21 cellular contexts compared by ENCODE assay signal in genomic region chr2:147133273-147133901, GRCh38.
DNase-seq lines count a peak whose midpoint lies in the region; ATAC-seq and TF ChIP-seq lines count a peak whose summit lies in the region.
"Had no signal": no experiment of that assay in that cellular context is flagged by ENCODE, and none has a peak within 500 bp of the region (broad histone marks: within the 10 kb centered on the region; RNA-seq: fewer than 3 reads in every experiment).

No MANE protein-coding gene starts in this region.

- H3K4me2 ChIP-seq in osteoblast (ENCODE audit: insufficient read depth, low read length) = no peak overlapping the region
- H3K4me2 ChIP-seq: SK-N-SH had no signal

- H3K4me1 ChIP-seq in osteoblast (ENCODE audit: insufficient read depth, low read length) (peaks cover 4% of the 10 kb centered on the region), breast epithelium (no peaks in the 10 kb centered on the region)
- H3K4me1 ChIP-seq: left lung, pancreas, upper lobe of right lung had no signal

- TF ChIP-seq POLR2A in breast epithelium (IDR thresholded peaks at IDR 0.05) = no peak

- H3K4me3 ChIP-seq in osteoblast (ENCODE audit: insufficient read depth, low read length) = no peak overlapping the region
- no peak overlapping the region for H3K4me3 ChIP-seq in breast epithelium
- H3K4me3 ChIP-seq: left lung, pancreas, upper lobe of right lung had no signal

- H3K27ac ChIP-seq in osteoblast (ENCODE audit: low read depth, low read length) = no peak overlapping the region
- no peak overlapping the region for H3K27ac ChIP-seq in breast epithelium
- H3K27ac ChIP-seq: left lung, pancreas, upper lobe of right lung had no signal

- H3K27me3 ChIP-seq in osteoblast (ENCODE audit: insufficient read depth, low read length) (peaks cover 4% of the 10 kb centered on the region), breast epithelium (no peaks in the 10 kb centered on the region)
- H3K27me3 ChIP-seq: left lung, pancreas, upper lobe of right lung had no signal

- H2AFZ ChIP-seq in osteoblast (ENCODE audit: low read length) = no peak overlapping the region

- DNase-seq in DMS53 (lab: John Stamatoyannopoulos, UW) = peak; percentile 17
- DNase-seq in DMS53 treated with DMSO at 0.1 percent for 48 hours (lab: John Stamatoyannopoulos, UW; ENCODE audit: unreplicated experiment) = no peak
- peak; percentile 44 for DNase-seq in NCI-H2196 treated with DMSO at 0.1 percent for 48 hours (lab: John Stamatoyannopoulos, UW; ENCODE audit: unreplicated experiment)
- peak; percentile 1 for DNase-seq in amniotic epithelial cell (ENCODE audit: low read depth)
- peak; percentile 32 for DNase-seq in osteoblast (ENCODE audit: insufficient read length, low spot score, missing footprints)
- DNase-seq in breast epithelium (ENCODE audit: low spot score in 2 of 2) = no peak
- no peak for DNase-seq in activated CD4-positive, alpha-beta T cell treated with anti-CD3 and anti-CD28 coated beads for 4 hours
- DNase-seq: 8988T; activated CD4-positive, alpha-beta memory T cell treated with anti-CD3 and anti-CD28 coated beads, Interleukin-2, amount 10 ng/mL, durations not matched to agents 7 days and 5 days; activated gamma-delta T cell; EL; head of caudate nucleus; Karpas-422; left lung; pancreas; SK-N-SH; substantia nigra; upper lobe of right lung had no signal

- no peak for ATAC-seq in GM18907 (IDR thresholded peaks at IDR 0.05; ENCODE audit: unreplicated experiment)
- ATAC-seq: left lung; natural killer cell treated with Interleukin-12 subunit alpha and Interleukin-12 subunit beta and Interleukin-15 and Interleukin-18, amount 100 ng/mL, for 72 hours; pancreas; sciatic nerve; upper lobe of right lung had no signal

- H4K20me1 ChIP-seq in osteoblast (ENCODE audit: insufficient read depth, low read length) = no peaks in the 10 kb centered on the region

- TF ChIP-seq CTCF in osteoblast (IDR thresholded peaks at IDR 0.05; ENCODE audit: extremely low read depth, low read depth, low read length) (no peak), breast epithelium (IDR thresholded peaks at IDR 0.05) (no peak)

- H3K36me3 ChIP-seq in osteoblast (ENCODE audit: insufficient read depth, low read length) (no peaks in the 10 kb centered on the region), breast epithelium (no peaks in the 10 kb centered on the region)
- H3K36me3 ChIP-seq: left lung, pancreas, upper lobe of right lung had no signal

- H3K9me3 ChIP-seq in osteoblast (ENCODE audit: low read depth, low read length) = no peaks in the 10 kb centered on the region
- no peaks in the 10 kb centered on the region for H3K9me3 ChIP-seq in breast epithelium
- H3K9me3 ChIP-seq: left lung, pancreas, SK-N-SH, upper lobe of right lung had no signal

- intact Hi-C loops in breast epithelium (cut with DNase I; ENCODE audit: low total_unique reads) = no loop called here

- H3K79me2 ChIP-seq in osteoblast (ENCODE audit: insufficient read depth, low read length) = no peaks in the 10 kb centered on the region

Comparison
In these comparisons a context has a peak if more than half of its experiments do, and no peak if none do; other contexts are left out.
1. DNase-seq: peak in DMS53 (single experiment), NCI-H2196 treated with DMSO at 0.1 percent for 48 hours (single experiment), amniotic epithelial cell (single experiment) and osteoblast (single experiment); none in DMS53 treated with DMSO at 0.1 percent for 48 hours (single experiment), breast epithelium (0 of 2) and activated CD4-positive, alpha-beta T cell treated with anti-CD3 and anti-CD28 coated beads for 4 hours (0 of 2).